In the genomic region with DNA sequence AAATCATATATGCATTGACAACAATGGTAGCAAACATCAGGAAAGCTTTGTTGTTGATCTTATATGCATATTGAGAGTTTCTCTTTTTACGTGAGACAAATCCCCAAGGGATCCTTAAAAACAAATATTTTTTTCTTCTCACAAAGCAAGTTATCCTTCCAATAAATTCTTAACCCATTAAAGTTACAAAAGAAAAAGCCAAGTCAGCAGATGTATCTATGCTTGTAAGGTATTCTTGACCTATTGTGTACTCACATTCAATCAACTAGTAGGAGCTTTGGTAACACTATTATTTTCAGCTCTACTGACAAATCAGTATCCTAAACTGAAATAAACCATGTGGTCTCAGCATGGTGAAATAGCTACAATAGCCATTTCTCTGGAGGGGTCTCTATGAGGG, we compare ENCODE assay signal across 34 cellular contexts.
"Had no signal": no experiment of that assay in that cellular context is flagged by ENCODE, and none has a peak within 500 bp of the region (broad histone marks: within the 10 kb centered on the region; RNA-seq: fewer than 3 reads in every experiment).

No MANE protein-coding gene starts in this region.

- H3K27ac ChIP-seq: adrenal gland, body of pancreas, brain microvascular endothelial cell, breast epithelium, VCaP had no signal

- H3K27me3 ChIP-seq: adrenal gland, body of pancreas, brain microvascular endothelial cell, breast epithelium had no signal

- FAIRE-seq: astrocyte, colon, TTC549 had no signal

- H3K9me3 ChIP-seq: adrenal gland, body of pancreas, breast epithelium had no signal

- H3K4me1 ChIP-seq: adrenal gland, breast epithelium had no signal

- ATAC-seq: activated CD8-positive, alpha-beta T cell treated with anti-CD3 and anti-CD28 coated beads for 36 hours; activated naive CD4-positive, alpha-beta T cell treated with anti-CD3 and anti-CD28 coated beads, Interleukin-2, amount 50 U/mL, for 72 hours; activated T-cell treated with anti-CD3 and anti-CD28 coated beads, Interleukin-2, amount 50 U/mL, for 4 hours; activated T-cell treated with anti-CD3 and anti-CD28 coated beads, Interleukin-2, amount 50 U/mL, for 72 hours; activated T-helper 17 cell treated with anti-CD3 and anti-CD28 coated beads, Interleukin-2, amount 50 U/mL, for 72 hours; body of pancreas had no signal

- DNase-seq: activated B cell treated with CpG ODN at 0.5 μM for 24 hours; activated CD4-positive, alpha-beta memory T cell treated with anti-CD3 and anti-CD28 coated beads for 36 hours; activated CD4-positive, alpha-beta T cell treated with anti-CD3 and anti-CD28 coated beads for 4 hours; activated CD4-positive, alpha-beta T cell treated with anti-CD3 and anti-CD28 coated beads, Interleukin-2, amount 10 ng/mL, durations not matched to agents 24 days and 14 days; activated CD4-positive, alpha-beta T cell treated with anti-CD3 and anti-CD28 coated beads, Interleukin-2, amount 50 U/mL, for 1 hour; activated CD4-positive, alpha-beta T cell treated with anti-CD3 and anti-CD28 coated beads, Interleukin-2, amount 50 U/mL, for 4 hours; activated CD4-positive, CD25-positive, alpha-beta regulatory T cell treated with anti-CD3 and anti-CD28 coated beads, Interleukin-2, amount 50 U/mL, for 72 hours; activated CD8-positive, alpha-beta memory T cell treated with anti-CD3 and anti-CD28 coated beads, Interleukin-2, amount 50 U/mL, for 4 hours; activated CD8-positive, alpha-beta T cell treated with anti-CD3 and anti-CD28 coated beads for 36 hours; activated effector memory CD4-positive, alpha-beta T cell treated with anti-CD3 and anti-CD28 coated beads, Interleukin-2, amount 50 U/mL, for 16 hours; activated gamma-delta T cell treated with Interleukin-2 at 50 U/mL for 16 hours; activated naive CD4-positive, alpha-beta T cell; activated naive CD4-positive, alpha-beta T cell treated with anti-CD3 and anti-CD28 coated beads for 36 hours; activated naive CD4-positive, alpha-beta T cell treated with anti-CD3 and anti-CD28 coated beads, Interleukin-2, amount 50 U/mL, for 16 hours; activated naive CD8-positive, alpha-beta T cell treated with anti-CD3 and anti-CD28 coated beads for 36 hours; activated T-cell treated with anti-CD3 and anti-CD28 coated beads for 4 hours; activated T-cell treated with anti-CD3 and anti-CD28 coated beads, Interleukin-2, amount 50 U/mL, for 1 hour; activated T-cell treated with anti-CD3 and anti-CD28 coated beads, Interleukin-2, amount 50 U/mL, for 4 hours; activated T-cell treated with anti-CD3 and anti-CD28 coated beads, Interleukin-2, amount 50 U/mL, for 72 hours; adrenal gland; amniotic stem cell; aorta; body of pancreas; brain microvascular endothelial cell; central memory CD4-positive, alpha-beta T cell; T-helper 2 cell; T-helper 9 cell had no signal

- H3K36me3 ChIP-seq: adrenal gland, brain microvascular endothelial cell, breast epithelium had no signal

- H3K4me3 ChIP-seq: adrenal gland, body of pancreas, breast epithelium had no signal
